ENCODE assay signal across 19 cellular contexts in the genomic region with DNA sequence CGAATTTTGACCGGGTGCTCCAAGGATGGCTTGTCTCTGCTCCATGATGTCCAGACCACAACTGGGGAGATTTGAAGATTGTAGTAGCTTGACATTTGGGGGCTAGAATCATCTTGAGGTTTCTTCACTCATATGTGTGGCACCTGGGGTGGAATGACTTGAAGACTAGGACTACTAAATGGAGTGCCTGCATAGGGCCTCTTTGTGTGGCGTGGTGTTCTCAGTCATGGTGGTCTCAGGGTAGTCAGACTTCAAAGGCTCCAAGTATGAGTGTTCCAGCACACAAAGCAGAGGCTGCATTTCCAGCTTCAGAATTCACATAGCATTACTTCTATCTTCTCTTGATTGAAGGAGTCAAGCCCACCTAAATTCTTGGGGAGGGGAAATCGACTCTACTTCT. TPM values are rescaled to one million over a fixed set of nuclear protein-coding genes. Genes with fewer than 3 reads are reported as not detected.
A peak's percentile ranks its signal among the peaks of the same experiment; 100 is the strongest.
DNase-seq lines count a peak whose midpoint lies in the region; ATAC-seq and TF ChIP-seq lines count a peak whose summit lies in the region.
"Had no signal": no experiment of that assay in that cellular context is flagged by ENCODE, and none has a peak within 500 bp of the region (broad histone marks: within the 10 kb centered on the region; RNA-seq: fewer than 3 reads in every experiment).

No MANE protein-coding gene starts in this region.

- H3K4me3 Mint-ChIP-seq in activated CD4-positive, alpha-beta T cell treated with anti-CD3 and anti-CD28 coated beads for 36 hours: no peak overlapping the region
- H3K4me3 Mint-ChIP-seq in activated T-cell treated with anti-CD3 and anti-CD28 coated beads, Interleukin-2, amount 50 U/mL, for 72 hours: no peak overlapping the region
- H3K4me3 Mint-ChIP-seq in T-helper 17 cell: no peak overlapping the region
- H3K4me3 Mint-ChIP-seq: CD14-positive monocyte; CD4-positive, alpha-beta memory T cell; HFFc6 had no signal

- no peaks in the 10 kb centered on the region for H3K4me1 ChIP-seq in smooth muscle cell (ENCODE audit: low read depth)

- WGBS in smooth muscle cell (ENCODE audit: low lambda C conversion rate): 97% methylated on average over 4 of the region's 4 CpGs

- peaks cover 9% of the 10 kb centered on the region for H3K79me2 ChIP-seq in smooth muscle cell (ENCODE audit: low read depth)

- no peak overlapping the region for H3K4me3 ChIP-seq in smooth muscle cell
- H3K4me3 ChIP-seq: A549, BLaER1 had no signal

- H3K27ac Mint-ChIP-seq in activated CD4-positive, alpha-beta T cell treated with anti-CD3 and anti-CD28 coated beads for 36 hours: no peak overlapping the region
- H3K27ac Mint-ChIP-seq in activated T-cell treated with anti-CD3 and anti-CD28 coated beads, Interleukin-2, amount 50 U/mL, for 72 hours: peak overlapping the region; percentile 18
- peak overlapping the region; percentile 34 for H3K27ac Mint-ChIP-seq in T-helper 17 cell
- H3K27ac Mint-ChIP-seq: CD14-positive monocyte had no signal

- no peaks in the 10 kb centered on the region for H3K9me3 Mint-ChIP-seq in activated CD4-positive, alpha-beta T cell treated with anti-CD3 and anti-CD28 coated beads for 36 hours (ENCODE audit: low read depth)
- no peaks in the 10 kb centered on the region for H3K9me3 Mint-ChIP-seq in activated T-cell treated with anti-CD3 and anti-CD28 coated beads, Interleukin-2, amount 50 U/mL, for 72 hours
- H3K9me3 Mint-ChIP-seq: CD14-positive monocyte; CD4-positive, alpha-beta memory T cell; HFFc6 had no signal

- DNase-seq in activated CD4-positive, alpha-beta T cell treated with anti-CD3 and anti-CD28 coated beads for 36 hours: no peak
- no peak for DNase-seq in activated CD4-positive, alpha-beta T cell treated with anti-CD3 and anti-CD28 coated beads for 4 hours
- DNase-seq in activated T-cell treated with anti-CD3 and anti-CD28 coated beads, Interleukin-2, amount 50 U/mL, for 72 hours: peak in 1 of 2 donors; percentile 13
- DNase-seq in activated T-cell treated with anti-CD3 and anti-CD28 coated beads for 4 hours (no peak), T-helper 17 cell (no peak), AG20443 (ENCODE audit: low spot score) (no peak), smooth muscle cell (lab: John Stamatoyannopoulos, UW; ENCODE audit: unreplicated experiment) (no peak)
- DNase-seq in stimulated activated naive CD8-positive, alpha-beta T cell treated with anti-CD3 and anti-CD28 coated beads, Interleukin-15, Interleukin-2, amounts not matched to agents 100 U/mL and 50 U/mL, for 24 hours: no peak
- DNase-seq: CD4-positive, alpha-beta memory T cell; DMS79 treated with DMSO at 0.1 percent for 48 hours; GF-D8; GOT3; H7; HFFc6 had no signal

- POLR2A ChIA-PET in activated CD4-positive, alpha-beta T cell treated with anti-CD3 and anti-CD28 coated beads for 36 hours (lab: Charles Lee): no interaction called here

- no peaks in the 10 kb centered on the region for H3K36me3 ChIP-seq in smooth muscle cell (ENCODE audit: low read depth)

- H2AFZ ChIP-seq in smooth muscle cell (ENCODE audit: low read depth): no peak overlapping the region

- peaks cover 10% of the 10 kb centered on the region for H4K20me1 ChIP-seq in smooth muscle cell (ENCODE audit: low read depth)

- CTCF ChIA-PET in activated CD4-positive, alpha-beta T cell treated with anti-CD3 and anti-CD28 coated beads for 36 hours (lab: Charles Lee): interaction anchor here (0.7 to 1.3 kb wide), 2 partner anchors 9 to 34 kb away, joined by 3 to 13 read pairs; no protein-coding TSS in a partner anchor

- H3K27me3 Mint-ChIP-seq in activated CD4-positive, alpha-beta T cell treated with anti-CD3 and anti-CD28 coated beads for 36 hours: no peaks in the 10 kb centered on the region
- no peaks in the 10 kb centered on the region for H3K27me3 Mint-ChIP-seq in activated T-cell treated with anti-CD3 and anti-CD28 coated beads, Interleukin-2, amount 50 U/mL, for 72 hours (ENCODE audit: low read depth)
- H3K27me3 Mint-ChIP-seq in T-helper 17 cell: no peaks in the 10 kb centered on the region
- H3K27me3 Mint-ChIP-seq: CD4-positive, alpha-beta memory T cell had no signal

- ATAC-seq in activated CD4-positive, alpha-beta T cell treated with anti-CD3 and anti-CD28 coated beads for 36 hours: peak; percentile 49
- peak; percentile 70 to 87 for ATAC-seq in activated T-cell treated with anti-CD3 and anti-CD28 coated beads, Interleukin-2, amount 50 U/mL, for 72 hours (replicated peaks in 1 of 2)
- ATAC-seq in T-helper 17 cell: no peak
- peak; percentile 43 for ATAC-seq in stimulated activated naive CD8-positive, alpha-beta T cell treated with anti-CD3 and anti-CD28 coated beads, Interleukin-15, Interleukin-2, amounts not matched to agents 100 U/mL and 50 U/mL, for 24 hours
- ATAC-seq: A549, HCT116 had no signal

- TF ChIP-seq CTCF in smooth muscle cell (IDR thresholded peaks at IDR 0.05; ENCODE audit: borderline replicate concordance, insufficient read depth, poor library complexity, severe bottlenecking): no peak

- intact Hi-C loops in activated CD4-positive, alpha-beta T cell treated with anti-CD3 and anti-CD28 coated beads for 36 hours (cut with DNase I, micrococcal nuclease): no loop called here

- H3K9me3 ChIP-seq in T-helper 17 cell (ENCODE audit: control insufficient read depth, low read length, poor library complexity, severe bottlenecking): no peaks in the 10 kb centered on the region
- no peaks in the 10 kb centered on the region for H3K9me3 ChIP-seq in smooth muscle cell (replicated peaks; ENCODE audit: low read depth)
- H3K9me3 ChIP-seq: A549, BLaER1 had no signal

- H3K4me2 ChIP-seq in smooth muscle cell: no peak overlapping the region
- H3K4me2 ChIP-seq: A549, BLaER1 had no signal

- peaks cover 32% of the 10 kb centered on the region for H3K36me3 Mint-ChIP-seq in activated CD4-positive, alpha-beta T cell treated with anti-CD3 and anti-CD28 coated beads for 36 hours (ENCODE audit: low read depth)
- H3K36me3 Mint-ChIP-seq in activated T-cell treated with anti-CD3 and anti-CD28 coated beads, Interleukin-2, amount 50 U/mL, for 72 hours (ENCODE audit: insufficient read depth in 2 of 2): peaks cover 10 to 19% of the 10 kb centered on the region in 2 donors
- H3K36me3 Mint-ChIP-seq in T-helper 17 cell (ENCODE audit: low read depth): peaks cover 10% of the 10 kb centered on the region

- peaks cover 13% of the 10 kb centered on the region for H3K4me1 Mint-ChIP-seq in activated CD4-positive, alpha-beta T cell treated with anti-CD3 and anti-CD28 coated beads for 36 hours
- H3K4me1 Mint-ChIP-seq in activated T-cell treated with anti-CD3 and anti-CD28 coated beads, Interleukin-2, amount 50 U/mL, for 72 hours (ENCODE audit: low read depth): peaks cover 13% of the 10 kb centered on the region
- peaks cover 14% of the 10 kb centered on the region for H3K4me1 Mint-ChIP-seq in T-helper 17 cell

- H3F3A ChIP-seq in smooth muscle cell (ENCODE audit: low read depth): no peaks in the 10 kb centered on the region

- no peak overlapping the region for H3K27ac ChIP-seq in smooth muscle cell (ENCODE audit: low read depth)
- H3K27ac ChIP-seq: 22Rv1, A549, BLaER1 had no signal

- H3K9ac ChIP-seq in smooth muscle cell (ENCODE audit: low read depth): no peak overlapping the region
- H3K9ac ChIP-seq: BLaER1 had no signal

- H3K27me3 ChIP-seq in smooth muscle cell (ENCODE audit: low read depth): no peaks in the 10 kb centered on the region
- H3K27me3 ChIP-seq: BLaER1 had no signal

RNA-seq across cellular contexts. Expression of a gene that starts 16.8 kb away (rescaled TPM):
- total RNA-seq in activated CD4-positive, alpha-beta T cell treated with anti-CD3 and anti-CD28 coated beads for 36 hours: 10 to 100 TPM; 23.7 to 31.9 TPM
- 10 to 100 TPM; 23.7 to 28.4 TPM for total RNA-seq in activated T-cell treated with anti-CD3 and anti-CD28 coated beads, Interleukin-2, amount 50 U/mL, for 72 hours
- total RNA-seq in T-helper 17 cell: 10 to 100 TPM; 17.0 to 18.6 TPM
- total RNA-seq in smooth muscle cell: 22.9 and 25.5 TPM in 2 replicates
- polyA plus RNA-seq in smooth muscle cell: 7.8 and 9.3 TPM in 2 replicates

RNA-seq across cellular contexts. Expression of a gene that starts 33.3 kb away (rescaled TPM):
- 10 to 100 TPM; 28.0 to 28.1 TPM for total RNA-seq in activated CD4-positive, alpha-beta T cell treated with anti-CD3 and anti-CD28 coated beads for 36 hours
- 10 to 100 TPM; 33.0 to 41.1 TPM for total RNA-seq in activated T-cell treated with anti-CD3 and anti-CD28 coated beads, Interleukin-2, amount 50 U/mL, for 72 hours
- total RNA-seq in T-helper 17 cell (10 to 100 TPM; 17.2 to 24.8 TPM), smooth muscle cell (39.3 and 45.7 TPM in 2 replicates)
- polyA plus RNA-seq in smooth muscle cell: 39.2 and 41.8 TPM in 2 replicates
